19 cellular contexts compared by ENCODE assay signal in genomic region chr1:62716397-62716796, GRCh38. TPM values are rescaled to one million over a fixed set of nuclear protein-coding genes. Genes with fewer than 3 reads are reported as not detected.
DNase-seq lines count a peak whose midpoint lies in the region; ATAC-seq, FAIRE-seq and TF ChIP-seq lines count a peak whose summit lies in the region.
"Had no signal": no experiment of that assay in that cellular context is flagged by ENCODE, and none has a peak within 500 bp of the region (broad histone marks: within the 10 kb centered on the region; RNA-seq: fewer than 3 reads in every experiment).

No MANE protein-coding gene starts in this region.

- dilution Hi-C loops in keratinocyte (cut with MboI; ENCODE audit: extremely low pct_ligation_motif_present, low sequenced_read_pairs), result no loop called here

- H3K27me3 Mint-ChIP-seq in natural killer cell treated with Interleukin-12 subunit alpha and Interleukin-12 subunit beta and Interleukin-15 and Interleukin-18, amount 100 ng/mL, for 72 hours, result peaks cover 7 to 8% of the 10 kb centered on the region in 2 donors

- H3K4me3 ChIP-seq in SK-N-SH (ENCODE audit: low read depth in 2 of 2, low read length in 1 of 2), result no peak overlapping the region
- no peak overlapping the region for H3K4me3 ChIP-seq in keratinocyte (ENCODE audit: control insufficient read depth in 2 of 3, extremely low read depth in 1 of 3, insufficient read depth in 2 of 3, low read depth in 1 of 3, low read length in 3 of 3)
- no peak overlapping the region for H3K4me3 ChIP-seq in A673 (ENCODE audit: low read depth, low read length, poor library complexity, severe bottlenecking)
- H3K4me3 ChIP-seq: heart right ventricle, testis had no signal

- H3K9me2 ChIP-seq in SK-N-SH, result no peaks in the 10 kb centered on the region

- ATAC-seq in natural killer cell treated with Interleukin-12 subunit alpha and Interleukin-12 subunit beta and Interleukin-15 and Interleukin-18, amount 100 ng/mL, for 72 hours, result no peak

- no peaks in the 10 kb centered on the region for H3K9me1 ChIP-seq in keratinocyte (ENCODE audit: control insufficient read depth, extremely low read depth, insufficient read depth, low read length)

- TF ChIP-seq RAD21 in SK-N-SH (IDR thresholded peaks at IDR 0.05; ENCODE audit: low read length), result no peak

- no peaks in the 10 kb centered on the region for H3K36me3 Mint-ChIP-seq in natural killer cell treated with Interleukin-12 subunit alpha and Interleukin-12 subunit beta and Interleukin-15 and Interleukin-18, amount 100 ng/mL, for 72 hours

- TF ChIP-seq EP300 in SK-N-SH (IDR thresholded peaks at IDR 0.05; ENCODE audit: borderline replicate concordance in 1 of 2, low read depth in 1 of 2, low read length in 1 of 2), result peak in 1 of 2 experiments; percentile 78; a peak in 2 of 4 replicates

- H3F3A ChIP-seq in SK-N-SH (replicated peaks; ENCODE audit: insufficient read depth), result no peaks in the 10 kb centered on the region

- H3K9me3 Mint-ChIP-seq in natural killer cell treated with Interleukin-12 subunit alpha and Interleukin-12 subunit beta and Interleukin-15 and Interleukin-18, amount 100 ng/mL, for 72 hours, result no peaks in the 10 kb centered on the region

- no TSS peak for BruUV-seq in A673 (replicated peaks; lab: Mats Ljungman, UMichigan)

- peak overlapping the region in 1 of 2 experiments; percentile 50; a peak in 1 of 4 replicates for H3K27ac ChIP-seq in SK-N-SH (ENCODE audit: low read depth in 2 of 2, low read length in 1 of 2)
- no peak overlapping the region for H3K27ac ChIP-seq in keratinocyte (ENCODE audit: control insufficient read depth, insufficient read depth, low read length)
- H3K27ac ChIP-seq in A673 (ENCODE audit: low read depth, low read length, poor library complexity, severe bottlenecking), result no peak overlapping the region
- H3K27ac ChIP-seq: heart right ventricle, testis had no signal

- H3K27ac Mint-ChIP-seq in natural killer cell treated with Interleukin-12 subunit alpha and Interleukin-12 subunit beta and Interleukin-15 and Interleukin-18, amount 100 ng/mL, for 72 hours, result no peak overlapping the region

- H3K27me3 ChIP-seq in SK-N-SH (ENCODE audit: insufficient read depth) (no peaks in the 10 kb centered on the region), keratinocyte (ENCODE audit: control insufficient read depth, extremely low read depth, insufficient read depth, low read length) (no peaks in the 10 kb centered on the region), A673 (replicated peaks; ENCODE audit: insufficient read depth, low read depth, low read length, poor library complexity) (no peaks in the 10 kb centered on the region)
- H3K27me3 ChIP-seq: testis had no signal

- H3K4me1 ChIP-seq in SK-N-SH (ENCODE audit: control insufficient read depth in 1 of 2, insufficient read depth in 2 of 2, low read depth in 1 of 2, low read length in 1 of 2) (peaks cover 5 to 15% of the 10 kb centered on the region in 2 experiments; a peak in 3 of 4 replicates), keratinocyte (ENCODE audit: control insufficient read depth, extremely low read depth, insufficient read depth, low read length) (peaks cover 20% of the 10 kb centered on the region), A673 (ENCODE audit: insufficient read depth, low read length, poor library complexity, severe bottlenecking) (peaks cover 12% of the 10 kb centered on the region)

- H3K9me3 ChIP-seq in SK-N-SH, result no peaks in the 10 kb centered on the region
- no peaks in the 10 kb centered on the region for H3K9me3 ChIP-seq in keratinocyte (ENCODE audit: control insufficient read depth, low read depth, low read length)
- no peaks in the 10 kb centered on the region for H3K9me3 ChIP-seq in A673 (ENCODE audit: low read depth, low read length, poor library complexity, severe bottlenecking)
- H3K9me3 ChIP-seq: heart right ventricle, testis had no signal

- H3K4me2 ChIP-seq in SK-N-SH, result no peak overlapping the region
- H3K4me2 ChIP-seq in keratinocyte (ENCODE audit: control insufficient read depth, extremely low read depth, insufficient read depth, low read depth, low read length), result peak overlapping the region; percentile 49

- no peak for TF ChIP-seq CTCF in SK-N-SH (IDR thresholded peaks at IDR 0.05)
- no peak for TF ChIP-seq CTCF in keratinocyte (optimal IDR thresholded peaks at IDR 0.05 in 1 of 3, IDR thresholded peaks at IDR 0.05 in 1 of 3, conservative IDR thresholded peaks at IDR 0.05 in 1 of 3; ENCODE audit: extremely low read depth in 1 of 3, insufficient read depth in 2 of 3, low read length in 3 of 3)
- no peak for TF ChIP-seq CTCF in A673 (conservative IDR thresholded peaks at IDR 0.05; ENCODE audit: low read depth, low read length)

- CTCF ChIA-PET in SK-N-SH (lab: Yijun Ruan, JAX), result interaction anchor here (0.8 to 1.7 kb wide), 2 partner anchors 17 to 209 kb away, joined by 3 to 4 read pairs; no protein-coding TSS in a partner anchor
- CTCF ChIA-PET in A673 (lab: Charles Lee), result no interaction called here

- peak; percentile 53 for FAIRE-seq in keratinocyte (lab: Jason Lieb, UNC)
- FAIRE-seq: D721Med, HTR-8/SVneo had no signal

- no peaks in the 10 kb centered on the region for H3K79me2 ChIP-seq in SK-N-SH (ENCODE audit: insufficient read depth)
- H3K79me2 ChIP-seq in keratinocyte (ENCODE audit: control insufficient read depth, insufficient read depth, low read length), result no peaks in the 10 kb centered on the region

- peak; percentile 88 for DNase-seq in CD1c-positive myeloid dendritic cell (ENCODE audit: extremely low spot score)
- DNase-seq in Kasumi-1 (lab: John Stamatoyannopoulos, UW), result peak; percentile 30 to 52
- DNase-seq in SK-N-SH, result peak; percentile 68
- no peak for DNase-seq in keratinocyte (ENCODE audit: low read depth, low spot score)
- DNase-seq in activated naive CD4-positive, alpha-beta T cell treated with anti-CD3 and anti-CD28 coated beads, Interleukin-2, amount 50 U/mL, for 16 hours, result no peak
- DNase-seq in stimulated activated CD4-positive, alpha-beta T cell treated with anti-CD3 and anti-CD28 coated beads, Interleukin-12 subunit alpha, Interleukin-12 subunit beta, amount 100 ng/mL, for 4 hours, result no peak
- DNase-seq in A673 (ENCODE audit: low spot score), result no peak
- no peak for DNase-seq in natural killer cell treated with Interleukin-12 subunit alpha and Interleukin-12 subunit beta and Interleukin-15 and Interleukin-18, amount 100 ng/mL, for 72 hours (ENCODE audit: low spot score)
- DNase-seq: anterior cingulate cortex; HCEC 1CT; heart right ventricle; NCI-H2029; NCI-H82; occipital lobe; RPMI8226; stimulated activated CD4-positive, alpha-beta T cell treated with anti-CD3 and anti-CD28 coated beads, Interleukin-4, amount 100 ng/mL, for 4 hours; testis had no signal

- H2AFZ ChIP-seq in SK-N-SH (ENCODE audit: low read depth) (no peak overlapping the region), keratinocyte (ENCODE audit: control insufficient read depth, low read length) (peak overlapping the region; percentile 13)

- 67% methylated on average over 2 of the region's 3 CpGs for WGBS in SK-N-SH (ENCODE audit: low lambda C conversion rate)

- POLR2A ChIA-PET in SK-N-SH (lab: Yijun Ruan, JAX) (no interaction called here), A673 (lab: Charles Lee; ENCODE audit: low non-redundant PET) (no interaction called here)

- no peaks in the 10 kb centered on the region for H3K36me3 ChIP-seq in SK-N-SH (replicated peaks in 1 of 2; ENCODE audit: control insufficient read depth in 1 of 2, insufficient read depth in 2 of 2, low read length in 1 of 2)
- H3K36me3 ChIP-seq in keratinocyte (ENCODE audit: control insufficient read depth in 2 of 2, extremely low read depth in 1 of 2, insufficient read depth in 2 of 2, low read length in 2 of 2), result no peaks in the 10 kb centered on the region
- H3K36me3 ChIP-seq in A673 (ENCODE audit: insufficient read depth, low read length, poor library complexity, severe bottlenecking), result no peaks in the 10 kb centered on the region
- H3K36me3 ChIP-seq: heart right ventricle had no signal

- H3K4me1 Mint-ChIP-seq in natural killer cell treated with Interleukin-12 subunit alpha and Interleukin-12 subunit beta and Interleukin-15 and Interleukin-18, amount 100 ng/mL, for 72 hours (ENCODE audit: low read depth in 2 of 2), result no peaks in the 10 kb centered on the region

- H4K20me1 ChIP-seq in SK-N-SH (ENCODE audit: insufficient read depth), result no peaks in the 10 kb centered on the region
- no peaks in the 10 kb centered on the region for H4K20me1 ChIP-seq in keratinocyte (ENCODE audit: control insufficient read depth, extremely low read depth, insufficient read depth, low read length)

- H3K4me3 Mint-ChIP-seq in natural killer cell treated with Interleukin-12 subunit alpha and Interleukin-12 subunit beta and Interleukin-15 and Interleukin-18, amount 100 ng/mL, for 72 hours, result no peak overlapping the region

- intact Hi-C loops in A673 (cut with micrococcal nuclease; ENCODE audit: unreplicated experiment), result no loop called here

- no peak overlapping the region for H3K9ac ChIP-seq in SK-N-SH
- H3K9ac ChIP-seq in keratinocyte (ENCODE audit: control insufficient read depth, extremely low read depth, insufficient read depth, low read length), result no peak overlapping the region

TF ChIP-seq in SK-N-SH, 30 proteins besides CTCF, POLR2A, EP300 and RAD21 (continues in another document):
- TF ChIP-seq MXI1 (IDR thresholded peaks at IDR 0.05; ENCODE audit: low read depth, low read length), result peak; percentile 65; the same call in 1 of the 2 replicates
- TF ChIP-seq RCOR1 (IDR thresholded peaks at IDR 0.05; ENCODE audit: low read length), result peak; percentile 83
- peak; percentile 79; the same call in 1 of the 2 replicates for TF ChIP-seq FOXJ3 (CRISPR knock-in tag; IDR thresholded peaks at IDR 0.05)

RNA-seq across cellular contexts. Expression of gene DOCK7, which starts 28.2 kb away (rescaled TPM):
- polyA plus RNA-seq in SK-N-SH (2012; rRNA removed), result 27.6 and 32.0 TPM in 2 replicates
- polyA plus RNA-seq in SK-N-SH (2012; cell fraction: cytosol; rRNA removed), result 33.4 and 41.3 TPM in 2 replicates
- 24.1 and 52.5 TPM in 2 replicates for polyA plus RNA-seq in SK-N-SH (2012; cell fraction: nucleus; rRNA removed)
- 31.2 to 66.9 TPM (median 64.1 TPM) in 3 replicates for polyA plus RNA-seq in keratinocyte
- 48.7 TPM for polyA plus RNA-seq in keratinocyte (2011; ENCODE audit: low read depth)
- polyA plus RNA-seq in keratinocyte (2011; cell fraction: cytosol; rRNA removed), result 20.5 and 31.0 TPM in 2 replicates
- polyA plus RNA-seq in keratinocyte (2011; cell fraction: nucleus; rRNA removed), result 59.3 and 61.8 TPM in 2 replicates
- polyA plus RNA-seq in keratinocyte (2012; ENCODE audit: low replicate concordance), result 14.7 and 116 TPM in 2 replicates
- polyA minus RNA-seq in keratinocyte, result 56.8 to 165 TPM (median 133 TPM) in 3 replicates
- 86.1 TPM for polyA minus RNA-seq in keratinocyte (2011; cell fraction: cytosol; rRNA and poly(A)+ RNA removed)
- polyA minus RNA-seq in keratinocyte (2011; cell fraction: nucleus; rRNA and poly(A)+ RNA removed), result 187 and 380 TPM in 2 replicates
- 60.8 and 66.5 TPM in 2 replicates for total RNA-seq in A673 (2021)
- total RNA-seq in natural killer cell treated with Interleukin-12 subunit alpha and Interleukin-12 subunit beta and Interleukin-15 and Interleukin-18, amount 100 ng/mL, for 72 hours, result 10 to 100 TPM; 11.5 to 11.8 TPM

Comparison
In these comparisons a context has a peak if more than half of its experiments do, and no peak if none do; other contexts are left out.
1. DNase-seq: peak in CD1c-positive myeloid dendritic cell (single experiment), Kasumi-1 (2 of 2) and SK-N-SH (single experiment); none in keratinocyte (single experiment), activated naive CD4-positive, alpha-beta T cell treated with anti-CD3 and anti-CD28 coated beads, Interleukin-2, amount 50 U/mL, for 16 hours (single experiment), stimulated activated CD4-positive, alpha-beta T cell treated with anti-CD3 and anti-CD28 coated beads, Interleukin-12 subunit alpha, Interleukin-12 subunit beta, amount 100 ng/mL, for 4 hours (single experiment), A673 (single experiment) and natural killer cell treated with Interleukin-12 subunit alpha and Interleukin-12 subunit beta and Interleukin-15 and Interleukin-18, amount 100 ng/mL, for 72 hours (single experiment).